Comparison of ENCODE assay signal across 11 cellular contexts in genomic region chr1:109623601-109624161, GRCh38. TPM values are rescaled to one million over a fixed set of nuclear protein-coding genes. Genes with fewer than 3 reads are reported as not detected.
DNase-seq lines count a peak whose midpoint lies in the region; ATAC-seq and TF ChIP-seq lines count a peak whose summit lies in the region.
"Had no signal": no experiment of that assay in that cellular context is flagged by ENCODE, and none has a peak within 500 bp of the region (broad histone marks: within the 10 kb centered on the region; RNA-seq: fewer than 3 reads in every experiment).

No MANE protein-coding gene starts in this region.

- no peak overlapping the region for H3K18ac ChIP-seq in mesendoderm (ENCODE audit: low read length)

- H3K4me1 ChIP-seq in mesendoderm (ENCODE audit: control insufficient read depth, low read depth, low read length) = no peaks in the 10 kb centered on the region

- no peak overlapping the region for H4K8ac ChIP-seq in mesendoderm (ENCODE audit: low read depth, low read length)

- H3K79me1 ChIP-seq in mesendoderm (ENCODE audit: low read length) = peaks cover 23% of the 10 kb centered on the region

- H3K4me3 ChIP-seq in retinal pigment epithelial cell (ENCODE audit: low read length) = peak overlapping the region; percentile 44
- H3K4me3 ChIP-seq in mesendoderm (ENCODE audit: low read length) = no peak overlapping the region
- H3K4me3 ChIP-seq: uterus had no signal

- no peak overlapping the region for H2BK120ac ChIP-seq in mesendoderm (ENCODE audit: low read depth, low read length)

- no peak overlapping the region for H2BK5ac ChIP-seq in mesendoderm (ENCODE audit: low read length)

- H3K36me3 ChIP-seq in KOPT-K1 (ENCODE audit: insufficient read depth, low read length) (peaks cover 35% of the 10 kb centered on the region), mesendoderm (ENCODE audit: control insufficient read depth, insufficient read depth, low read length) (peaks cover 4% of the 10 kb centered on the region)
- H3K36me3 ChIP-seq: uterus had no signal

- H4K5ac ChIP-seq in mesendoderm (ENCODE audit: low read length) = no peak overlapping the region

- no peak overlapping the region for H2BK15ac ChIP-seq in mesendoderm (replicated peaks; ENCODE audit: low read depth)

- peaks cover 30% of the 10 kb centered on the region for H3K79me2 ChIP-seq in mesendoderm (ENCODE audit: control insufficient read depth, insufficient read depth, low read length)

- peak overlapping the region; percentile 93 for H3K27ac ChIP-seq in KOPT-K1 (ENCODE audit: low read depth, low read length, poor library complexity, severe bottlenecking)
- no peak overlapping the region for H3K27ac ChIP-seq in mesendoderm (ENCODE audit: low read depth, low read length)

- no peak overlapping the region for H3K9ac ChIP-seq in mesendoderm (ENCODE audit: low read length)

- no peaks in the 10 kb centered on the region for H3K27me3 ChIP-seq in mesendoderm (ENCODE audit: insufficient read depth, low read length, poor library complexity)
- H3K27me3 ChIP-seq: uterus had no signal

- no peak overlapping the region for H3K56ac ChIP-seq in mesendoderm (ENCODE audit: low read length)

- peaks cover 30% of the 10 kb centered on the region for H3K27me3 Mint-ChIP-seq in endothelial cell (ENCODE audit: unreplicated experiment)

- no peaks in the 10 kb centered on the region for H3K9me3 ChIP-seq in KOPT-K1 (ENCODE audit: insufficient read depth, low read length, poor library complexity, severe bottlenecking)
- H3K9me3 ChIP-seq: uterus had no signal

- no peak overlapping the region for H3K23ac ChIP-seq in mesendoderm (ENCODE audit: low read length)

- DNase-seq in NCI-H1417 (lab: John Stamatoyannopoulos, UW) = peak in 2 of 3 experiments; percentile 21 to 50
- no peak for DNase-seq in NCI-H1417 treated with DMSO at 0.1 percent for 48 hours (lab: John Stamatoyannopoulos, UW)
- no peak for DNase-seq in endothelial cell (ENCODE audit: low spot score)
- DNase-seq in retinal pigment epithelial cell (ENCODE audit: low read depth) = no peak
- no peak for DNase-seq in mesendoderm
- no peak for DNase-seq in retina

- H3K4ac ChIP-seq in mesendoderm (ENCODE audit: low read depth, low read length) = no peak overlapping the region

- H3K4me1 Mint-ChIP-seq in endothelial cell (ENCODE audit: unreplicated experiment) = peaks cover 31% of the 10 kb centered on the region

- no peaks in the 10 kb centered on the region for H3K9me3 Mint-ChIP-seq in endothelial cell (ENCODE audit: unreplicated experiment)

- H3K36me3 Mint-ChIP-seq in endothelial cell (ENCODE audit: low read depth, unreplicated experiment) = peaks cover 13% of the 10 kb centered on the region

- TF ChIP-seq CTCF in endothelial cell (IDR thresholded peaks at IDR 0.05; ENCODE audit: unreplicated experiment) = no peak
- no peak for TF ChIP-seq CTCF in retinal pigment epithelial cell (conservative IDR thresholded peaks at IDR 0.05; ENCODE audit: low read depth, low read length)

- H3K4me3 Mint-ChIP-seq in endothelial cell (ENCODE audit: unreplicated experiment) = no peak overlapping the region

- no CpG with 5 or more reads among the region's 11 CpGs for WGBS in mesendoderm (ENCODE audit: extremely low coverage, insufficient coverage, low lambda C conversion rate)

- no peak for ATAC-seq in GM18502 (IDR thresholded peaks at IDR 0.05; ENCODE audit: poor library complexity, unreplicated experiment)

- no peak overlapping the region for H3K4me2 ChIP-seq in mesendoderm (ENCODE audit: low read length)

- no peak overlapping the region for H2AK5ac ChIP-seq in mesendoderm (ENCODE audit: low read length)

- H3K27ac Mint-ChIP-seq in endothelial cell (ENCODE audit: unreplicated experiment) = peak overlapping the region; percentile 24

RNA-seq across cellular contexts. Expression of gene AMPD2, which starts 4.0 kb away (rescaled TPM):
- total RNA-seq in endothelial cell (ENCODE audit: unreplicated experiment) = 92.7 TPM
- 26.9 TPM for polyA plus RNA-seq in mesendoderm (2013, experiment 1 of 2)
- 26.2 TPM for polyA plus RNA-seq in mesendoderm (2013, experiment 2 of 2)

RNA-seq across cellular contexts. Expression of gene GNAT2, which starts 4.3 kb away (rescaled TPM):
- 0.26 TPM for total RNA-seq in endothelial cell (ENCODE audit: unreplicated experiment)
- polyA plus RNA-seq in mesendoderm (2013, experiment 1 of 2) = 0.13 TPM
- polyA plus RNA-seq in mesendoderm (2013, experiment 2 of 2) = 0.25 TPM
- total RNA-seq: A172, frontal cortex, uterus had no signal

RNA-seq across cellular contexts. Expression of gene GSTM4, which starts 32.2 kb away (rescaled TPM):
- 7.8 TPM for total RNA-seq in endothelial cell (ENCODE audit: unreplicated experiment)
- 9.2 TPM for polyA plus RNA-seq in mesendoderm (2013, experiment 1 of 2)
- 9.5 TPM for polyA plus RNA-seq in mesendoderm (2013, experiment 2 of 2)

RNA-seq across cellular contexts. Expression of gene GSTM2, which starts 44.2 kb away (rescaled TPM):
- total RNA-seq in endothelial cell (ENCODE audit: unreplicated experiment) = 20.4 TPM
- 10.1 TPM for polyA plus RNA-seq in mesendoderm (2013, experiment 1 of 2)
- polyA plus RNA-seq in mesendoderm (2013, experiment 2 of 2) = 10.5 TPM

Comparison
In these comparisons a context has a peak if more than half of its experiments do, and no peak if none do; other contexts are left out.
1. DNase-seq: peak in NCI-H1417 (2 of 3); none in NCI-H1417 treated with DMSO at 0.1 percent for 48 hours (single experiment), endothelial cell (single experiment), retinal pigment epithelial cell (single experiment), mesendoderm (single experiment) and retina (single experiment).